ENCODE assay signal across 1 cellular context in the genomic region with DNA sequence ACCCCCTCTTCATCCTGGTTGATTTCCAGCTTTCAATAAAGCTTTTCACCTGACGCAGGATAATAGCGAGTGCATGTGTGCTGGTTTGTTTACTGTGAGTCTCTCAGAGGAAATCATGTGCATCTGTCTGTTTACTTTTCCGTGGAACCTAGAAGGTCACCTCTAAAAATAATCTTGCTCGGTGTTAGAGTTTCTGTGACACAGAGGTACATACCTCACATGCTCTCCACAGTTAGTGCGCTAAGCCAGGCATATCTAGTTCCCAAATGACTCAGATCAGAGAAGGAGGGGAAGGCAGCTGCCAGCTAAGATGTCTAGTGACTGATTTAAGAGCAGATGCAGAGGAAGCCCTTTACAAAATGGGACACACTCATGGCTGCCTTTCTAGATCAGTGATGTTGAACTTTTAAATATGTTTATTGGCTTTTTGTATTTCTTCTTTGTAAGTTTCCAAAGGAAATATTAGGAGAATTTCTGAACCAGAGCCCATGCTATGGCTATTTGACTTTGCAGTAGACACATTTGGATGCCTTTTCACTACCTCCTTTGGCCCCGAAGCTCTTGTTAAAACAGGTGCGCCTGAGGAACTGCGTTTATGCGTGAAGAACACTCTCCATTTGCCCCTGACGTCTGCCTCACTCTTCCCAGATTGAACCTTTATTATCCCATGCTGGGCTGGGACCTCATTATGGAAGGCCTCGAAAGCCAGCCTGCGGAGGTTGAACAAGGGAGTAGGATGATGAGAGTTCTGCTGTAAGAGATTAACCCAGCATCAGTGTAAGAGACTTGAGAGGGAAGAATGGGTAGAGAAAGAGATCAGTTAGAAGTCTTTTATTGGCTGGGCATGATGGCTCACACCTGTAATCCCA.
TF ChIP-seq lines count a peak whose summit lies in the region.

No MANE protein-coding gene starts in this region.

TF ChIP-seq in GM23338, 12 proteins besides CTCF, POLR2A, EP300 and RAD21 (continued from another document):
- TF ChIP-seq, protein P1, sequence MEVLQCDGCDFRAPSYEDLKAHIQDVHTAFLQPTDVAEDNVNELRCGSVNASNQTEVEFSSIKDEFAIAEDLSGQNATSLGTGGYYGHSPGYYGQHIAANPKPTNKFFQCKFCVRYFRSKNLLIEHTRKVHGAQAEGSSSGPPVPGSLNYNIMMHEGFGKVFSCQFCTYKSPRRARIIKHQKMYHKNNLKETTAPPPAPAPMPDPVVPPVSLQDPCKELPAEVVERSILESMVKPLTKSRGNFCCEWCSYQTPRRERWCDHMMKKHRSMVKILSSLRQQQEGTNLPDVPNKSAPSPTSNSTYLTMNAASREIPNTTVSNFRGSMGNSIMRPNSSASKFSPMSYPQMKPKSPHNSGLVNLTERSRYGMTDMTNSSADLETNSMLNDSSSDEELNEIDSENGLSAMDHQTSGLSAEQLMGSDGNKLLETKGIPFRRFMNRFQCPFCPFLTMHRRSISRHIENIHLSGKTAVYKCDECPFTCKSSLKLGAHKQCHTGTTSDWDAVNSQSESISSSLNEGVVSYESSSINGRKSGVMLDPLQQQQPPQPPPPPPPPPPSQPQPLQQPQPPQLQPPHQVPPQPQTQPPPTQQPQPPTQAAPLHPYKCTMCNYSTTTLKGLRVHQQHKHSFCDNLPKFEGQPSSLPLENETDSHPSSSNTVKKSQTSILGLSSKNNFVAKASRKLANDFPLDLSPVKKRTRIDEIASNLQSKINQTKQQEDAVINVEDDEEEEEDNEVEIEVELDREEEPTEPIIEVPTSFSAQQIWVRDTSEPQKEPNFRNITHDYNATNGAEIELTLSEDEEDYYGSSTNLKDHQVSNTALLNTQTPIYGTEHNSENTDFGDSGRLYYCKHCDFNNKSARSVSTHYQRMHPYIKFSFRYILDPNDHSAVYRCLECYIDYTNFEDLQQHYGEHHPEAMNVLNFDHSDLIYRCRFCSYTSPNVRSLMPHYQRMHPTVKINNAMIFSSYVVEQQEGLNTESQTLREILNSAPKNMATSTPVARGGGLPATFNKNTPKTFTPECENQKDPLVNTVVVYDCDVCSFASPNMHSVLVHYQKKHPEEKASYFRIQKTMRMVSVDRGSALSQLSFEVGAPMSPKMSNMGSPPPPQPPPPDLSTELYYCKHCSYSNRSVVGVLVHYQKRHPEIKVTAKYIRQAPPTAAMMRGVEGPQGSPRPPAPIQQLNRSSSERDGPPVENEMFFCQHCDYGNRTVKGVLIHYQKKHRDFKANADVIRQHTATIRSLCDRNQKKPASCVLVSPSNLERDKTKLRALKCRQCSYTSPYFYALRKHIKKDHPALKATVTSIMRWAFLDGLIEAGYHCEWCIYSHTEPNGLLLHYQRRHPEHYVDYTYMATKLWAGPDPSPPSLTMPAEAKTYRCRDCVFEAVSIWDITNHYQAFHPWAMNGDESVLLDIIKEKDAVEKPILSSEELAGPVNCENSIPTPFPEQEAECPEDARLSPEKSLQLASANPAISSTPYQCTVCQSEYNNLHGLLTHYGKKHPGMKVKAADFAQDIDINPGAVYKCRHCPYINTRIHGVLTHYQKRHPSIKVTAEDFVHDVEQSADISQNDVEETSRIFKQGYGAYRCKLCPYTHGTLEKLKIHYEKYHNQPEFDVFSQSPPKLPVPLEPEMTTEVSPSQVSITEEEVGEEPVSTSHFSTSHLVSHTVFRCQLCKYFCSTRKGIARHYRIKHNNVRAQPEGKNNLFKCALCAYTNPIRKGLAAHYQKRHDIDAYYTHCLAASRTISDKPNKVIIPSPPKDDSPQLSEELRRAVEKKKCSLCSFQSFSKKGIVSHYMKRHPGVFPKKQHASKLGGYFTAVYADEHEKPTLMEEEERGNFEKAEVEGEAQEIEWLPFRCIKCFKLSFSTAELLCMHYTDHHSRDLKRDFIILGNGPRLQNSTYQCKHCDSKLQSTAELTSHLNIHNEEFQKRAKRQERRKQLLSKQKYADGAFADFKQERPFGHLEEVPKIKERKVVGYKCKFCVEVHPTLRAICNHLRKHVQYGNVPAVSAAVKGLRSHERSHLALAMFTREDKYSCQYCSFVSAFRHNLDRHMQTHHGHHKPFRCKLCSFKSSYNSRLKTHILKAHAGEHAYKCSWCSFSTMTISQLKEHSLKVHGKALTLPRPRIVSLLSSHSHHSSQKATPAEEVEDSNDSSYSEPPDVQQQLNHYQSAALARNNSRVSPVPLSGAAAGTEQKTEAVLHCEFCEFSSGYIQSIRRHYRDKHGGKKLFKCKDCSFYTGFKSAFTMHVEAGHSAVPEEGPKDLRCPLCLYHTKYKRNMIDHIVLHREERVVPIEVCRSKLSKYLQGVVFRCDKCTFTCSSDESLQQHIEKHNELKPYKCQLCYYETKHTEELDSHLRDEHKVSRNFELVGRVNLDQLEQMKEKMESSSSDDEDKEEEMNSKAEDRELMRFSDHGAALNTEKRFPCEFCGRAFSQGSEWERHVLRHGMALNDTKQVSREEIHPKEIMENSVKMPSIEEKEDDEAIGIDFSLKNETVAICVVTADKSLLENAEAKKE (CRISPR knock-in tag; IDR thresholded peaks at IDR 0.05): no peak
